In the genomic region with DNA sequence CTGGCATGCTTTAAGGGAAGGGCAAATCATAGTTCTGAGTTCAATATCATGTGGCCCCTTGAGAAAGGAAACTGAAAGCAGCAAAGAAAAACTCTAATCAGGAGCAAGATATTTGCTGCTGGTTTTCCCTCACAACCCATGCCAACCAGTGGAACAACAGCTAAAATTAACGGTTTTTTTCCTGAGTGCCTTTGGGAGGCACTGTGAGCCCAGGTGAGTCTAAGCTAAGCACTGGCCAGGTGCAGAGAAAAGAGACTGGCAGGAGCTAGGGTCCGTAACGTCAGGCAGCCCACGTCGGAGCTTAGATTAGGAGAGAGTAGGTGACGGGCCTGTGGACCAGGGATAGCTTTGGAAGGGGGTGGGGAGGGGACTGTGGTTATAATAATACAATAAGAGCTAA, we compare ENCODE assay signal across 20 cellular contexts.
A peak's percentile ranks its signal among the peaks of the same experiment; 100 is the strongest.
DNase-seq lines count a peak whose midpoint lies in the region; ATAC-seq, FAIRE-seq and TF ChIP-seq lines count a peak whose summit lies in the region.
"Had no signal": no experiment of that assay in that cellular context is flagged by ENCODE, and none has a peak within 500 bp of the region (broad histone marks: within the 10 kb centered on the region; RNA-seq: fewer than 3 reads in every experiment).

No MANE protein-coding gene starts in this region.

- no peaks in the 10 kb centered on the region for H3K9me2 ChIP-seq in HCT116 (ENCODE audit: insufficient read depth)

- CTCF ChIA-PET in HCT116 (lab: Charles Lee) = interaction anchor here (1.1 to 1.4 kb wide), 2 partner anchors 189 to 240 kb away, joined by 3 read pairs; no protein-coding TSS in a partner anchor
- CTCF ChIA-PET in WTC11 (lab: Charles Lee) = interaction anchor here (0.5 to 2.2 kb wide), 21 partner anchors 12 to 240 kb away, joined by 3 to 10 read pairs (median 4); no protein-coding TSS in a partner anchor

- H2AFZ ChIP-seq in HCT116 (ENCODE audit: low read depth, low read length, poor library complexity, severe bottlenecking) = no peak overlapping the region
- H2AFZ ChIP-seq: parathyroid adenoma had no signal

- H3K4me1 ChIP-seq in HCT116 (ENCODE audit: control insufficient read depth in 1 of 2, insufficient read depth in 2 of 2, low read length in 2 of 2) = peaks cover 12 to 15% of the 10 kb centered on the region in 2 experiments
- H3K4me1 ChIP-seq: parathyroid adenoma had no signal

- RAD21 ChIA-PET in HCT116 (lab: Charles Lee; ENCODE audit: low non-redundant PET in 1 of 2, low total read pairs in 2 of 2, uncharacterized antibody in 2 of 2, unreplicated experiment in 2 of 2) = interaction anchor here (0.6 kb wide), 2 partner anchors 30 to 65 kb away, joined by 3 read pairs; no protein-coding TSS in a partner anchor

- H3K27ac ChIP-seq in HCT116 (ENCODE audit: low read depth, low read length) = no peak overlapping the region
- H3K27ac ChIP-seq: C4-2B, parathyroid adenoma, suprapubic skin had no signal

- DNase-seq in HCT116 (ENCODE audit: low read depth, low spot score) (no peak), WTC11 (ENCODE audit: low spot score) (peak; percentile 43), renal cortical epithelial cell (ENCODE audit: low read depth) (peak; percentile 24), NCI-H510A (lab: John Stamatoyannopoulos, UW) (no peak)
- DNase-seq in activated T-cell treated with anti-CD3 and anti-CD28 coated beads, Interleukin-2, amount 50 U/mL, for 24 hours = no peak
- DNase-seq: activated CD4-positive, alpha-beta T cell treated with anti-CD3 and anti-CD28 coated beads for 48 hours; activated T-cell treated with anti-CD3 and anti-CD28 coated beads, Interleukin-2, amount 50 U/mL, for 1 hour; NCI-H1436 treated with DMSO at 0.1 percent for 48 hours; NCI-H226; NCI-H82; stimulated activated CD4-positive, alpha-beta T cell treated with anti-CD3 and anti-CD28 coated beads, Interleukin-4, amount 100 ng/mL, for 24 hours had no signal

- H3K9me3 Mint-ChIP-seq in WTC11 = peaks cover 4% of the 10 kb centered on the region; the same call in 1 of the 2 replicates
- H3K9me3 Mint-ChIP-seq in activated T-cell treated with anti-CD3 and anti-CD28 coated beads, Interleukin-2, amount 50 U/mL, for 24 hours = no peaks in the 10 kb centered on the region
- H3K9me3 Mint-ChIP-seq: stimulated activated memory B cell treated with anti-CD40 and anti-IgM and Interleukin-4, amounts not matched to agents 10 μg/mL and 1 μg/mL and 100 μg/mL, for 72 hours had no signal

- H3K27me3 ChIP-seq in HCT116 (ENCODE audit: insufficient read depth, low read length) = no peaks in the 10 kb centered on the region
- H3K27me3 ChIP-seq: suprapubic skin had no signal

- BruUV-seq in HCT116 (replicated peaks; lab: Mats Ljungman, UMichigan) = no TSS peak

- TF ChIP-seq POLR2A in HCT116 (IDR thresholded peaks at IDR 0.05; ENCODE audit: borderline replicate concordance, extremely low read depth, insufficient read depth, insufficient read length) = no peak

- H3K4me3 ChIP-seq in HCT116 (replicated peaks in 1 of 2; ENCODE audit: low read depth in 1 of 2, low read length in 2 of 2) = no peak overlapping the region
- H3K4me3 ChIP-seq: suprapubic skin had no signal

- no peak overlapping the region for H3K4me3 Mint-ChIP-seq in WTC11
- no peak overlapping the region for H3K4me3 Mint-ChIP-seq in activated T-cell treated with anti-CD3 and anti-CD28 coated beads, Interleukin-2, amount 50 U/mL, for 24 hours
- H3K4me3 Mint-ChIP-seq: brain; neural crest cell; stimulated activated memory B cell treated with anti-CD40 and anti-IgM and Interleukin-4, amounts not matched to agents 10 μg/mL and 1 μg/mL and 100 μg/mL, for 72 hours had no signal

- ATAC-seq in HCT116 (peak; percentile 49; the same call in 1 of the 2 replicates), WTC11 (peak; percentile 82), HG03520 (IDR thresholded peaks at IDR 0.05; ENCODE audit: unreplicated experiment) (no peak)
- ATAC-seq: SK-N-SH treated with all-trans-retinoic acid at 6 μM for 48 hours; stimulated activated memory B cell treated with anti-CD40 and anti-IgM and Interleukin-4, amounts not matched to agents 10 μg/mL and 1 μg/mL and 100 μg/mL, for 72 hours had no signal

- POLR2A ChIA-PET in HCT116 (lab: Charles Lee) (no interaction called here), WTC11 (lab: Charles Lee) (no interaction called here)

- no peaks in the 10 kb centered on the region for H3K36me3 ChIP-seq in HCT116 (ENCODE audit: control insufficient read depth in 1 of 2, insufficient read depth in 2 of 2, low read length in 2 of 2)
- H3K36me3 ChIP-seq: suprapubic skin had no signal

- TF ChIP-seq CTCF in HCT116 (IDR thresholded peaks at IDR 0.05 in 2 of 3, conservative IDR thresholded peaks at IDR 0.05 in 1 of 3; ENCODE audit: borderline replicate concordance in 1 of 3, insufficient read depth in 1 of 3, low read depth in 2 of 3, low read length in 2 of 3) (0 out of 6 replicates have a peak, but pooled peaks of 1 of the 3 experiments have one; percentile 8), WTC11 (IDR thresholded peaks at IDR 0.05) (no peak)

- H3K9me3 ChIP-seq in HCT116 (ENCODE audit: control insufficient read depth in 1 of 2, insufficient read depth in 1 of 2, low read depth in 1 of 2, low read length in 2 of 2) = no peaks in the 10 kb centered on the region
- H3K9me3 ChIP-seq: suprapubic skin had no signal

- H4K20me1 ChIP-seq in HCT116 (ENCODE audit: insufficient read depth) = no peaks in the 10 kb centered on the region

- H3K4me2 ChIP-seq in HCT116 (ENCODE audit: low read length) = no peak overlapping the region

- peak; percentile 40 for TF ChIP-seq RAD21 in HCT116 (IDR thresholded peaks at IDR 0.05; ENCODE audit: low read depth)

- no peaks in the 10 kb centered on the region for H3K79me2 ChIP-seq in HCT116 (ENCODE audit: insufficient read depth, low read length)
- H3K79me2 ChIP-seq: parathyroid adenoma had no signal

- H3K36me3 Mint-ChIP-seq in WTC11 = no peaks in the 10 kb centered on the region
- no peaks in the 10 kb centered on the region for H3K36me3 Mint-ChIP-seq in activated T-cell treated with anti-CD3 and anti-CD28 coated beads, Interleukin-2, amount 50 U/mL, for 24 hours (ENCODE audit: low read depth)
- H3K36me3 Mint-ChIP-seq: brain; stimulated activated memory B cell treated with anti-CD40 and anti-IgM and Interleukin-4, amounts not matched to agents 10 μg/mL and 1 μg/mL and 100 μg/mL, for 72 hours had no signal

- H3K27ac Mint-ChIP-seq in WTC11 = no peak overlapping the region
- H3K27ac Mint-ChIP-seq in activated T-cell treated with anti-CD3 and anti-CD28 coated beads, Interleukin-2, amount 50 U/mL, for 24 hours = no peak overlapping the region
- H3K27ac Mint-ChIP-seq: stimulated activated memory B cell treated with anti-CD40 and anti-IgM and Interleukin-4, amounts not matched to agents 10 μg/mL and 1 μg/mL and 100 μg/mL, for 72 hours had no signal

- peaks cover 39% of the 10 kb centered on the region for H3K4me1 Mint-ChIP-seq in WTC11
- H3K4me1 Mint-ChIP-seq in activated T-cell treated with anti-CD3 and anti-CD28 coated beads, Interleukin-2, amount 50 U/mL, for 24 hours (ENCODE audit: low read depth) = no peaks in the 10 kb centered on the region
- H3K4me1 Mint-ChIP-seq: stimulated activated memory B cell treated with anti-CD40 and anti-IgM and Interleukin-4, amounts not matched to agents 10 μg/mL and 1 μg/mL and 100 μg/mL, for 72 hours had no signal

- H3K27me3 Mint-ChIP-seq in WTC11 (ENCODE audit: low read depth) = peaks cover 14% of the 10 kb centered on the region
- peaks cover 11% of the 10 kb centered on the region for H3K27me3 Mint-ChIP-seq in activated T-cell treated with anti-CD3 and anti-CD28 coated beads, Interleukin-2, amount 50 U/mL, for 24 hours
- H3K27me3 Mint-ChIP-seq: brain had no signal

- no peak overlapping the region for H3K9ac ChIP-seq in HCT116 (ENCODE audit: low read length)
- H3K9ac ChIP-seq: parathyroid adenoma had no signal

- peak; percentile 96 for FAIRE-seq in islet of Langerhans (lab: Jason Lieb, UNC)

- intact Hi-C loops in HCT116 (cut with micrococcal nuclease) = no loop called here

TF ChIP-seq in HCT116, 20 proteins besides CTCF, POLR2A, EP300 and RAD21 (continues in another document):
- TF ChIP-seq FOSL1 (IDR thresholded peaks at IDR 0.05; ENCODE audit: low read depth) (no peak), SP1 (IDR thresholded peaks at IDR 0.05; ENCODE audit: low read depth) (no peak), EZH2phosphoT487 (IDR thresholded peaks at IDR 0.05; ENCODE audit: borderline replicate concordance) (no peak), SIN3A (IDR thresholded peaks at IDR 0.05; ENCODE audit: low read depth) (no peak)
- TF ChIP-seq, protein P1, sequence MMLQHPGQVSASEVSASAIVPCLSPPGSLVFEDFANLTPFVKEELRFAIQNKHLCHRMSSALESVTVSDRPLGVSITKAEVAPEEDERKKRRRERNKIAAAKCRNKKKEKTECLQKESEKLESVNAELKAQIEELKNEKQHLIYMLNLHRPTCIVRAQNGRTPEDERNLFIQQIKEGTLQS (IDR thresholded peaks at IDR 0.05) = no peak

TF ChIP-seq in WTC11, 78 proteins besides CTCF, POLR2A, EP300 and RAD21:
- TF ChIP-seq ZNF121 (CRISPR knock-in tag; IDR thresholded peaks at IDR 0.05) = no peak
- no peak for TF ChIP-seq FOXP1 (CRISPR knock-in tag; IDR thresholded peaks at IDR 0.05; ENCODE audit: borderline replicate concordance)
- TF ChIP-seq, protein P2, sequence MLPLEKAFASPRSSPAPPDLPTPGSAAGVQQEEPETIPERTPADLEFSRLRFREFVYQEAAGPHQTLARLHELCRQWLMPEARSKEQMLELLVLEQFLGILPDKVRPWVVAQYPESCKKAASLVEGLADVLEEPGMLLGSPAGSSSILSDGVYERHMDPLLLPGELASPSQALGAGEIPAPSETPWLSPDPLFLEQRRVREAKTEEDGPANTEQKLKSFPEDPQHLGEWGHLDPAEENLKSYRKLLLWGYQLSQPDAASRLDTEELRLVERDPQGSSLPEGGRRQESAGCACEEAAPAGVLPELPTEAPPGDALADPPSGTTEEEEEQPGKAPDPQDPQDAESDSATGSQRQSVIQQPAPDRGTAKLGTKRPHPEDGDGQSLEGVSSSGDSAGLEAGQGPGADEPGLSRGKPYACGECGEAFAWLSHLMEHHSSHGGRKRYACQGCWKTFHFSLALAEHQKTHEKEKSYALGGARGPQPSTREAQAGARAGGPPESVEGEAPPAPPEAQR (CRISPR knock-in tag; IDR thresholded peaks at IDR 0.05) = no peak
- TF ChIP-seq GABPB1 (CRISPR knock-in tag; IDR thresholded peaks at IDR 0.05) = no peak
- no peak for TF ChIP-seq ZNF138 (CRISPR knock-in tag; conservative IDR thresholded peaks at IDR 0.05)
- TF ChIP-seq, protein P3, sequence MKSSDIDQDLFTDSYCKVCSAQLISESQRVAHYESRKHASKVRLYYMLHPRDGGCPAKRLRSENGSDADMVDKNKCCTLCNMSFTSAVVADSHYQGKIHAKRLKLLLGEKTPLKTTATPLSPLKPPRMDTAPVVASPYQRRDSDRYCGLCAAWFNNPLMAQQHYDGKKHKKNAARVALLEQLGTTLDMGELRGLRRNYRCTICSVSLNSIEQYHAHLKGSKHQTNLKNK (CRISPR knock-in tag; IDR thresholded peaks at IDR 0.05) = no peak
- no peak for TF ChIP-seq TP53 (CRISPR knock-in tag; IDR thresholded peaks at IDR 0.05)

Comparison
In these comparisons a context has a peak if more than half of its experiments do, and no peak if none do; other contexts are left out.
1. DNase-seq: peak in WTC11 (single experiment) and renal cortical epithelial cell (single experiment); none in HCT116 (single experiment), activated T-cell treated with anti-CD3 and anti-CD28 coated beads, Interleukin-2, amount 50 U/mL, for 24 hours (single experiment) and NCI-H510A (single experiment).